ENCODE assay signal across 23 cellular contexts in genomic region chr4:6401797-6402196, GRCh38.
DNase-seq lines count a peak whose midpoint lies in the region; ATAC-seq, FAIRE-seq and TF ChIP-seq lines count a peak whose summit lies in the region.
"Had no signal": no experiment of that assay in that cellular context is flagged by ENCODE, and none has a peak within 500 bp of the region (broad histone marks: within the 10 kb centered on the region; RNA-seq: fewer than 3 reads in every experiment).

No MANE protein-coding gene starts in this region.

- CTCF ChIA-PET in K562 (lab: Yijun Ruan, JAX; ENCODE audit: low intra/inter-chr PET ratio) = no interaction called here

- DNase-seq in left ventricle myocardium superior (peak; percentile 4), Right ventricle myocardium inferior (ENCODE audit: missing footprints) (no peak), K562 (ENCODE audit: extremely low read depth in 1 of 4, low spot score in 3 of 4) (no peak), kidney (peak; percentile 1), NCI-H128 (lab: John Stamatoyannopoulos, UW; ENCODE audit: unreplicated experiment) (no peak), DMS53 (lab: John Stamatoyannopoulos, UW) (no peak)
- DNase-seq: ACHN; AML-193; BE2C; Calu3; CD4-positive, alpha-beta T cell; COR-L47; DND-41; GM23248; H9; HFFc6 had no signal

- H3K9ac ChIP-seq in K562 (ENCODE audit: insufficient read depth in 1 of 2, low read depth in 2 of 2, low read length in 2 of 2) (no peak overlapping the region), kidney (ENCODE audit: low read length in 2 of 2) (no peak overlapping the region)
- H3K9ac ChIP-seq: BLaER1 treated with 17β-estradiol and CSF1 and Interleukin-3, amounts not matched to agents 10 nM and 100 nM; GM23248 had no signal

- POLR2A ChIA-PET in K562 (lab: Yijun Ruan, JAX) = no interaction called here

- no peak overlapping the region for H2AFZ ChIP-seq in K562 (ENCODE audit: low read depth, low read length)
- H2AFZ ChIP-seq: GM23248 had no signal

- in situ Hi-C loops in K562 (cut with MboI) = no loop called here

- TF ChIP-seq RAD21 in K562 (CRISPR knock-in tag; conservative IDR thresholded peaks at IDR 0.05 in 1 of 2, IDR thresholded peaks at IDR 0.05 in 1 of 2) = no peak

- no peaks in the 10 kb centered on the region for H3K4me1 ChIP-seq in K562 (replicated peaks in 1 of 2; ENCODE audit: control insufficient read depth in 2 of 2, insufficient read depth in 2 of 2, low read length in 2 of 2)
- no peaks in the 10 kb centered on the region for H3K4me1 ChIP-seq in kidney (ENCODE audit: control insufficient read depth in 1 of 2, insufficient read depth in 1 of 2, low read depth in 1 of 2, low read length in 2 of 2)
- H3K4me1 ChIP-seq: BE2C had no signal

- H3K27me3 ChIP-seq in K562 (ENCODE audit: control insufficient read depth in 2 of 2, insufficient read depth in 2 of 2, low read length in 2 of 2) = peaks cover 27 to 55% of the 10 kb centered on the region in 2 experiments; a peak in 4 of 5 replicates
- H3K27me3 ChIP-seq: BE2C had no signal

- H3K9me3 ChIP-seq in K562 (replicated peaks; ENCODE audit: control insufficient read depth, insufficient read depth, low read depth, low read length) = no peaks in the 10 kb centered on the region
- no peaks in the 10 kb centered on the region for H3K9me3 ChIP-seq in kidney (ENCODE audit: control insufficient read depth in 1 of 2, low read length in 2 of 2)
- H3K9me3 ChIP-seq: BE2C had no signal

- no TSS peak for BruUV-seq in K562 (replicated peaks; lab: Mats Ljungman, UMichigan)

- H3K36me3 ChIP-seq in K562 (ENCODE audit: control insufficient read depth, insufficient read depth, low read length) (no peaks in the 10 kb centered on the region), kidney (ENCODE audit: control insufficient read depth in 1 of 2, insufficient read depth in 2 of 2, low read length in 2 of 2) (no peaks in the 10 kb centered on the region)
- H3K36me3 ChIP-seq: BE2C; BLaER1 treated with 17β-estradiol and CSF1 and Interleukin-3, amounts not matched to agents 10 nM and 100 nM had no signal

- TF ChIP-seq CTCF in K562 (IDR thresholded peaks at IDR 0.05 in 2 of 3, conservative IDR thresholded peaks at IDR 0.05 in 1 of 3; ENCODE audit: insufficient read depth in 2 of 3, low read depth in 1 of 3, low read length in 3 of 3) (no peak), kidney (IDR thresholded peaks at IDR 0.05; ENCODE audit: borderline replicate concordance, extremely low read depth, insufficient read depth) (no peak)

- no peaks in the 10 kb centered on the region for H3K9me1 ChIP-seq in K562 (ENCODE audit: control insufficient read depth, insufficient read depth, low read length)

- no peak for TF ChIP-seq EP300 in K562 (IDR thresholded peaks at IDR 0.05; ENCODE audit: low read length)

- H4K20me1 ChIP-seq in K562 (replicated peaks; ENCODE audit: control insufficient read depth, insufficient read depth, low read length) = no peaks in the 10 kb centered on the region; the same call in 1 of the 2 replicates

- no peak for ATAC-seq in left ventricle myocardium superior
- no peak for ATAC-seq in Right ventricle myocardium inferior
- ATAC-seq in K562 = no peak
- ATAC-seq in GM19452 (IDR thresholded peaks at IDR 0.05; ENCODE audit: unreplicated experiment) = no peak
- ATAC-seq: HCT116 had no signal

- TF ChIP-seq POLR2A in K562 (conservative IDR thresholded peaks at IDR 0.05) = no peak

- no peaks in the 10 kb centered on the region for H3K79me2 ChIP-seq in K562 (ENCODE audit: control insufficient read depth, insufficient read depth, low read length)

- intact Hi-C loops in left ventricle myocardium superior (cut with micrococcal nuclease) = no loop called here
- intact Hi-C loops in Right ventricle myocardium inferior (cut with DNase I) = no loop called here
- intact Hi-C loops in K562 (cut with micrococcal nuclease) = no loop called here
- intact Hi-C loops in kidney (cut with DNase I) = no loop called here

- H3K4me2 ChIP-seq in K562 (ENCODE audit: insufficient read depth, low read length) = no peak overlapping the region

- WGBS in K562 (ENCODE audit: insufficient coverage, low coverage, missing lambda C conversion rate) = 1% methylated on average over 9 of the region's 9 CpGs

- no peak overlapping the region for H3K27ac ChIP-seq in K562 (ENCODE audit: extremely low read depth, low read depth, low read length)
- H3K27ac ChIP-seq in kidney (ENCODE audit: low read depth in 2 of 2, low read length in 2 of 2) = no peak overlapping the region
- H3K27ac ChIP-seq: 22Rv1; BLaER1 treated with 17β-estradiol and CSF1 and Interleukin-3, amounts not matched to agents 10 nM and 100 nM; GM23248 had no signal

- FAIRE-seq in K562 (lab: Jason Lieb, UNC) (no peak), kidney (lab: Jason Lieb, UNC) (no peak)
- FAIRE-seq: A204.1, G401.6, GM12892 had no signal

- H3K4me3 ChIP-seq in K562 (no peak overlapping the region), kidney (ENCODE audit: low read length in 2 of 2) (no peak overlapping the region)
- H3K4me3 ChIP-seq: BLaER1 treated with 17β-estradiol and CSF1 and Interleukin-3, amounts not matched to agents 10 nM and 100 nM; GM23248 had no signal

TF ChIP-seq in K562, 482 proteins besides CTCF, POLR2A, EP300 and RAD21:
- peak; percentile 78 for TF ChIP-seq RBM25 (IDR thresholded peaks at IDR 0.05; ENCODE audit: low read depth, low read length, severe bottlenecking)
- no peak for TF ChIP-seq SPI1 (IDR thresholded peaks at IDR 0.05; ENCODE audit: borderline replicate concordance, low read depth, low read length)
- TF ChIP-seq ZFP36 (IDR thresholded peaks at IDR 0.05; ENCODE audit: low read depth, low read length, partially characterized antibody) = peak; percentile 69
- TF ChIP-seq PKNOX1 (IDR thresholded peaks at IDR 0.05) = 0 out of 2 replicates have a peak, but pooled peaks have one; percentile 10
- TF ChIP-seq NUFIP1 (IDR thresholded peaks at IDR 0.05; ENCODE audit: partially characterized antibody) = no peak

Comparison
In these comparisons a context has a peak if more than half of its experiments do, and no peak if none do; other contexts are left out.
1. DNase-seq: peak in left ventricle myocardium superior (single experiment) and kidney (single experiment); none in Right ventricle myocardium inferior (single experiment), K562 (0 of 4), NCI-H128 (single experiment) and DMS53 (single experiment).